ENCODE assay signal across 13 cellular contexts in the genomic region with DNA sequence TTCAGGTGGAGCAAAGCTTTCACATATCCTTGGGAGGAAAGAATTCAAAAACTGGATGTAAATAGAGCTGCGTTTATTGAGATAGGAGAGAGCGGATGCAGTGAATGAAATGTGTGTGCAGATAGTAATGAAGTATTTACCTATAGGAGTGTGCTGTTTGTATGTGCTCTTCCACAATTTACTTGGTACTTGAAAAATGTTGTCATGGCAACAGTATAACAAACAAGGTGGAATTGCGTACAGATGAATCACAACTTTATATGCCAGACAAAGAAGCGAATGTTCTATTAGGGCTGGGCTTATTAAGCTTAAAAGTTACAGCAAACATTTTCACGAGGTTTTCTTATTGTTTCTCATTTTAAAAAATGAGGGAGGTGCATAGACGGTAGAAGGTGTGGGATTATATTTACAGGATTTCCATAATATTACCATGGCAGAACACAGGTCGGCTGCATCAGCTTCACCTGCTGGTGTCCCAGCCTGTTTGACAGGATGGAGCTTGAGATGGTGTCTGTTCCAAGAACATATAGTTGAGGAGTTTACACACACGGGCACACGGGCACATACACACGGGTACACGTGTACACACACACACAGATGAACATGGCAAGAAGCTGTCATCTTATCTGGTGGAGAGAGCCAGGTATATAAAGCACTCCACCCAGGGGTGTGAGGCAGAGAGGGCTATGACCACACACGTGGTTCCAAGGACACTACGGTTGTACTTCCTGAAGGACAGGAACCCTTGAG.
A peak's percentile ranks its signal among the peaks of the same experiment; 100 is the strongest.
DNase-seq lines count a peak whose midpoint lies in the region; ATAC-seq and TF ChIP-seq lines count a peak whose summit lies in the region.
"Had no signal": no experiment of that assay in that cellular context is flagged by ENCODE, and none has a peak within 500 bp of the region (broad histone marks: within the 10 kb centered on the region; RNA-seq: fewer than 3 reads in every experiment).

No MANE protein-coding gene starts in this region.

- DNase-seq in NCI-H2227 (lab: John Stamatoyannopoulos, UW; ENCODE audit: unreplicated experiment): peak; percentile 33
- DNase-seq in NCI-H2227 treated with DMSO at 0.1 percent for 48 hours (lab: John Stamatoyannopoulos, UW): no peak
- DNase-seq in NCI-H748 (lab: John Stamatoyannopoulos, UW; ENCODE audit: unreplicated experiment): peak; percentile 97
- peak; percentile 85 for DNase-seq in epithelial cell of esophagus (ENCODE audit: low read depth)
- DNase-seq in upper lobe of left lung: no peak
- no peak for DNase-seq in omental fat pad (ENCODE audit: low spot score)
- no peak for DNase-seq in globus pallidus (ENCODE audit: low spot score)
- DNase-seq in ovary: no peak
- DNase-seq: activated CD8-positive, alpha-beta T cell treated with anti-CD3 and anti-CD28 coated beads, Interleukin-2, amount 10 ng/mL, durations not matched to agents 7 days and 5 days; activated naive CD8-positive, alpha-beta T cell treated with anti-CD3 and anti-CD28 coated beads, Interleukin-2, amount 50 U/mL, for 24 hours; MM.1S; thyroid gland had no signal

- TF ChIP-seq POLR2A in upper lobe of left lung (IDR thresholded peaks at IDR 0.05) (no peak), ovary (IDR thresholded peaks at IDR 0.05) (no peak)

- H3K36me3 ChIP-seq in upper lobe of left lung (no peaks in the 10 kb centered on the region), ovary (no peaks in the 10 kb centered on the region)
- H3K36me3 ChIP-seq: thyroid gland had no signal

- ATAC-seq in upper lobe of left lung (ENCODE audit: low FRiP score in 2 of 2) (peak; percentile 22 to 61), omental fat pad (ENCODE audit: low FRiP score) (no peak)
- ATAC-seq: activated CD8-positive, alpha-beta T cell treated with anti-CD3 and anti-CD28 coated beads, Interleukin-2, amount 10 ng/mL, durations not matched to agents 7 days and 5 days; activated naive CD8-positive, alpha-beta T cell treated with anti-CD3 and anti-CD28 coated beads, Interleukin-2, amount 50 U/mL, for 24 hours had no signal

- H3K27ac ChIP-seq in upper lobe of left lung (no peak overlapping the region), ovary (no peak overlapping the region)
- H3K27ac ChIP-seq: SK-N-MC, thyroid gland had no signal

- H3K27me3 ChIP-seq in upper lobe of left lung: peaks cover 0 to 11% (median 6%) of the 10 kb centered on the region in 4 donors
- H3K27me3 ChIP-seq in ovary: no peaks in the 10 kb centered on the region
- H3K27me3 ChIP-seq: thyroid gland had no signal

- TF ChIP-seq EP300 in upper lobe of left lung (IDR thresholded peaks at IDR 0.05) (no peak), ovary (IDR thresholded peaks at IDR 0.05) (no peak)

- H3K4me1 ChIP-seq in upper lobe of left lung: peaks cover 5 to 14% (median 11%) of the 10 kb centered on the region in 4 donors
- H3K4me1 ChIP-seq in ovary (ENCODE audit: insufficient read depth): peaks cover 5% of the 10 kb centered on the region

- no peak overlapping the region for H3K4me3 ChIP-seq in epithelial cell of esophagus (ENCODE audit: low read length)
- no peak overlapping the region for H3K4me3 ChIP-seq in upper lobe of left lung
- H3K4me3 ChIP-seq in ovary: no peak overlapping the region
- H3K4me3 ChIP-seq: SK-N-MC, thyroid gland had no signal

- intact Hi-C loops in ovary (cut with DNase I): no loop called here

- TF ChIP-seq CTCF in epithelial cell of esophagus (IDR thresholded peaks at IDR 0.05; ENCODE audit: insufficient read depth, low read depth, low read length, missing control alignments): no peak
- TF ChIP-seq CTCF in upper lobe of left lung (IDR thresholded peaks at IDR 0.05): no peak
- TF ChIP-seq CTCF in omental fat pad (IDR thresholded peaks at IDR 0.05): no peak
- TF ChIP-seq CTCF in ovary (IDR thresholded peaks at IDR 0.05): no peak

- H3K9me3 ChIP-seq in upper lobe of left lung (no peaks in the 10 kb centered on the region), ovary (no peaks in the 10 kb centered on the region)
- H3K9me3 ChIP-seq: thyroid gland had no signal

- WGBS in upper lobe of left lung, 2 donors: 64 to 72% methylated on average over 13 of the region's 13 CpGs
- WGBS in ovary, 3 donors: 49 to 61% (median 56%) methylated on average over 13 of the region's 13 CpGs

Comparison
In these comparisons a context has a peak if more than half of its experiments do, and no peak if none do; other contexts are left out.
1. DNase-seq: peak in NCI-H2227 (single experiment), NCI-H748 (single experiment) and epithelial cell of esophagus (single experiment); none in NCI-H2227 treated with DMSO at 0.1 percent for 48 hours (single experiment), upper lobe of left lung (0 of 2), omental fat pad (single experiment), globus pallidus (single experiment) and ovary (0 of 5).